Comparison of ENCODE assay signal across 8 cellular contexts in the genomic region with DNA sequence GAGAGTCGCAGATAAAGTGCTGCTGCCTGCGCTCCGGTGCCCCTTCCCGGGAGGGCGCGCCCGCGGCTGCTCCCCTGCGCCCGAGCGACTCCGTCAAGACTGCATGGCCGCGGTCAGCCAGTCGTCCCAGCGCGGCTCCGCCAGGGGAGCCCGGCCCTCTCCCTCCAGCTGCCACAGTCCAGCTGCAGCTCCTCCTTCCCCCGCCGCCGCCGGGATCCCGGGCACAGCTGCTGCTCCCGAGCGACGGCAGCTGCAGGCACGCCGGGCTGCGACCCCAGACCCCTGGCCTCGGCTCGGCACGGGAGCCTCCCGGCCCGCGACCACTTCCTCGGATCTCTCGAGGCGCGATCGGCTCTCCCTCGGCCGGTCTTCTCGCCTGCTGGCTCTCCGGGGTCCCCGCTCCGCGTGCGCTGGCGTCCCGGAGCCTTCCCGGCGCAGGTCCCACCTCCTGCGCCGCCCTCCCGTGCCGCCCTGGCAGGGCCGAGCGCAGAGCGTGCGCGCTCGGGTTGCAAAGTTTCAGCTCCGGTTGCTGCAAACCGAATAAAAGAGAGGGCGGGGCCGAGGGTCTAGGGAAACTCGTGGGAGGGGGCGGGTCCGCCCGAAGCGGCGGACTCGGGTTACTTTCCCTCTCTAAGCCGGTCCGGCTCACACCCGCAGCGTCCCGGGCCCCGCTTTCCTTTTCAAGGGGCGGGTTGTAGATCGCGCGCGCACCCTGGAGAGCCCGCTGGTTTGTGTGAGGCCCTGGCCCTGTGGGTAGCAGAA. TPM values are rescaled to one million over a fixed set of nuclear protein-coding genes. Genes with fewer than 3 reads are reported as not detected.
DNase-seq lines count a peak whose midpoint lies in the region; ATAC-seq and TF ChIP-seq lines count a peak whose summit lies in the region.

A gene (minus strand): TSS at position 542 of the 762 bp plus-strand sequence. CDS start 571 bp downstream, outside the sequence.

- ATAC-seq in HG02623 (IDR thresholded peaks at IDR 0.05; ENCODE audit: unreplicated experiment), result peak; percentile 69

- peak within 1 kb of the TSS; percentile 76 to 82 for H3K9ac ChIP-seq in liver (ENCODE audit: low read depth in 1 of 2, low read length in 2 of 2)

- no peaks in the 10 kb centered on the region for H3K36me3 ChIP-seq in liver (ENCODE audit: control insufficient read depth in 4 of 4, insufficient read depth in 3 of 4, low read depth in 1 of 4, low read length in 3 of 4)

- H3K4me3 ChIP-seq in liver (ENCODE audit: low read depth in 1 of 3, low read length in 3 of 3), result peak within 1 kb of the TSS; percentile 78 to 91 (median 81)

- under 1% methylated on average over 86 of the region's 86 CpGs for WGBS in liver

- H3K27ac ChIP-seq in liver (ENCODE audit: low read depth in 1 of 2, low read length in 2 of 2), result peak within 1 kb of the TSS; percentile 94 to 98

- H3K4me1 Mint-ChIP-seq in T-helper 1 cell treated with Interleukin-12 subunit alpha and Interleukin-12 subunit beta and Interleukin-4 antibody, amounts not matched to agents 30 μg/mL and 1 μg/mL, for 36 hours (ENCODE audit: low read depth), result peaks cover 4% of the 10 kb centered on the region

- peaks cover 58% of the 10 kb centered on the region for H3K27me3 Mint-ChIP-seq in T-helper 1 cell treated with Interleukin-12 subunit alpha and Interleukin-12 subunit beta and Interleukin-4 antibody, amounts not matched to agents 30 μg/mL and 1 μg/mL, for 36 hours (ENCODE audit: low read depth)

- no peaks in the 10 kb centered on the region for H3K36me3 Mint-ChIP-seq in T-helper 1 cell treated with Interleukin-12 subunit alpha and Interleukin-12 subunit beta and Interleukin-4 antibody, amounts not matched to agents 30 μg/mL and 1 μg/mL, for 36 hours (ENCODE audit: low read depth)

- no peaks in the 10 kb centered on the region for H3K27me3 ChIP-seq in liver (ENCODE audit: control insufficient read depth in 4 of 4, insufficient read depth in 4 of 4, low read length in 3 of 4)

- no peaks in the 10 kb centered on the region for H3K9me3 Mint-ChIP-seq in T-helper 1 cell treated with Interleukin-12 subunit alpha and Interleukin-12 subunit beta and Interleukin-4 antibody, amounts not matched to agents 30 μg/mL and 1 μg/mL, for 36 hours

- TF ChIP-seq CTCF in liver (IDR thresholded peaks at IDR 0.05; ENCODE audit: low read depth, low read length, missing input control), result peak; percentile 13

- DNase-seq in activated T-cell treated with anti-CD3 and anti-CD28 coated beads for 24 hours (ENCODE audit: low read depth) (peak; percentile 9), activated T-cell treated with anti-CD3 and anti-CD28 coated beads for 4 hours (no peak), NCI-H1105 (lab: John Stamatoyannopoulos, UW) (peak; percentile 95), ecto neural progenitor cell (ENCODE audit: low spot score) (peak; percentile 97)
- DNase-seq in stimulated activated CD4-positive, alpha-beta T cell treated with anti-CD3 and anti-CD28 coated beads, Interleukin-4, amount 100 ng/mL, for 1 hour, result peak; percentile 34

- H3K4me1 ChIP-seq in liver (ENCODE audit: control insufficient read depth in 4 of 4, insufficient read depth in 4 of 4, low read length in 3 of 4), result peaks cover 2 to 40% (median 28%) of the 10 kb centered on the region in 4 donors

- H3K4me3 Mint-ChIP-seq in T-helper 1 cell treated with Interleukin-12 subunit alpha and Interleukin-12 subunit beta and Interleukin-4 antibody, amounts not matched to agents 30 μg/mL and 1 μg/mL, for 36 hours, result peak within 1 kb of the TSS; percentile 58

- H3K27ac Mint-ChIP-seq in T-helper 1 cell treated with Interleukin-12 subunit alpha and Interleukin-12 subunit beta and Interleukin-4 antibody, amounts not matched to agents 30 μg/mL and 1 μg/mL, for 36 hours, result no peak within 1 kb of the TSS

- no peaks in the 10 kb centered on the region for H3K9me3 ChIP-seq in liver (ENCODE audit: control insufficient read depth in 4 of 4, low read length in 3 of 4)

- peak; percentile 36 to 40 for TF ChIP-seq RAD21 in liver (IDR thresholded peaks at IDR 0.05)

TF ChIP-seq in liver, 16 proteins besides CTCF, POLR2A, EP300 and RAD21:
- TF ChIP-seq, protein P1, sequence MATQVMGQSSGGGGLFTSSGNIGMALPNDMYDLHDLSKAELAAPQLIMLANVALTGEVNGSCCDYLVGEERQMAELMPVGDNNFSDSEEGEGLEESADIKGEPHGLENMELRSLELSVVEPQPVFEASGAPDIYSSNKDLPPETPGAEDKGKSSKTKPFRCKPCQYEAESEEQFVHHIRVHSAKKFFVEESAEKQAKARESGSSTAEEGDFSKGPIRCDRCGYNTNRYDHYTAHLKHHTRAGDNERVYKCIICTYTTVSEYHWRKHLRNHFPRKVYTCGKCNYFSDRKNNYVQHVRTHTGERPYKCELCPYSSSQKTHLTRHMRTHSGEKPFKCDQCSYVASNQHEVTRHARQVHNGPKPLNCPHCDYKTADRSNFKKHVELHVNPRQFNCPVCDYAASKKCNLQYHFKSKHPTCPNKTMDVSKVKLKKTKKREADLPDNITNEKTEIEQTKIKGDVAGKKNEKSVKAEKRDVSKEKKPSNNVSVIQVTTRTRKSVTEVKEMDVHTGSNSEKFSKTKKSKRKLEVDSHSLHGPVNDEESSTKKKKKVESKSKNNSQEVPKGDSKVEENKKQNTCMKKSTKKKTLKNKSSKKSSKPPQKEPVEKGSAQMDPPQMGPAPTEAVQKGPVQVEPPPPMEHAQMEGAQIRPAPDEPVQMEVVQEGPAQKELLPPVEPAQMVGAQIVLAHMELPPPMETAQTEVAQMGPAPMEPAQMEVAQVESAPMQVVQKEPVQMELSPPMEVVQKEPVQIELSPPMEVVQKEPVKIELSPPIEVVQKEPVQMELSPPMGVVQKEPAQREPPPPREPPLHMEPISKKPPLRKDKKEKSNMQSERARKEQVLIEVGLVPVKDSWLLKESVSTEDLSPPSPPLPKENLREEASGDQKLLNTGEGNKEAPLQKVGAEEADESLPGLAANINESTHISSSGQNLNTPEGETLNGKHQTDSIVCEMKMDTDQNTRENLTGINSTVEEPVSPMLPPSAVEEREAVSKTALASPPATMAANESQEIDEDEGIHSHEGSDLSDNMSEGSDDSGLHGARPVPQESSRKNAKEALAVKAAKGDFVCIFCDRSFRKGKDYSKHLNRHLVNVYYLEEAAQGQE (IDR thresholded peaks at IDR 0.05), result peak; percentile 87
- TF ChIP-seq TAF1 (conservative IDR thresholded peaks at IDR 0.05), result peak; percentile 71
- TF ChIP-seq, protein P2, sequence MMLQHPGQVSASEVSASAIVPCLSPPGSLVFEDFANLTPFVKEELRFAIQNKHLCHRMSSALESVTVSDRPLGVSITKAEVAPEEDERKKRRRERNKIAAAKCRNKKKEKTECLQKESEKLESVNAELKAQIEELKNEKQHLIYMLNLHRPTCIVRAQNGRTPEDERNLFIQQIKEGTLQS (IDR thresholded peaks at IDR 0.05), result no peak
- peak; percentile 25 for TF ChIP-seq FOXA1 (IDR thresholded peaks at IDR 0.05)
- TF ChIP-seq, protein P3, sequence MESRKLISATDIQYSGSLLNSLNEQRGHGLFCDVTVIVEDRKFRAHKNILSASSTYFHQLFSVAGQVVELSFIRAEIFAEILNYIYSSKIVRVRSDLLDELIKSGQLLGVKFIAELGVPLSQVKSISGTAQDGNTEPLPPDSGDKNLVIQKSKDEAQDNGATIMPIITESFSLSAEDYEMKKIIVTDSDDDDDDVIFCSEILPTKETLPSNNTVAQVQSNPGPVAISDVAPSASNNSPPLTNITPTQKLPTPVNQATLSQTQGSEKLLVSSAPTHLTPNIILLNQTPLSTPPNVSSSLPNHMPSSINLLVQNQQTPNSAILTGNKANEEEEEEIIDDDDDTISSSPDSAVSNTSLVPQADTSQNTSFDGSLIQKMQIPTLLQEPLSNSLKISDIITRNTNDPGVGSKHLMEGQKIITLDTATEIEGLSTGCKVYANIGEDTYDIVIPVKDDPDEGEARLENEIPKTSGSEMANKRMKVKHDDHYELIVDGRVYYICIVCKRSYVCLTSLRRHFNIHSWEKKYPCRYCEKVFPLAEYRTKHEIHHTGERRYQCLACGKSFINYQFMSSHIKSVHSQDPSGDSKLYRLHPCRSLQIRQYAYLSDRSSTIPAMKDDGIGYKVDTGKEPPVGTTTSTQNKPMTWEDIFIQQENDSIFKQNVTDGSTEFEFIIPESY (IDR thresholded peaks at IDR 0.05), result no peak
- TF ChIP-seq GABPA (IDR thresholded peaks at IDR 0.05 in 1 of 2, conservative IDR thresholded peaks at IDR 0.05 in 1 of 2), result no peak
- no peak for TF ChIP-seq FOXA2 (IDR thresholded peaks at IDR 0.05)
- peak in 1 of 2 donors; percentile 36 for TF ChIP-seq RXRA (IDR thresholded peaks at IDR 0.05)
- TF ChIP-seq JUND (IDR thresholded peaks at IDR 0.05), result peak in 1 of 2 donors; percentile 24
- peak in 1 of 2 donors; percentile 40 for TF ChIP-seq HNF4A (conservative IDR thresholded peaks at IDR 0.05)
- peak; percentile 61 for TF ChIP-seq SP1 (IDR thresholded peaks at IDR 0.05)
- peak in 1 of 2 donors; percentile 68 for TF ChIP-seq EGR1 (IDR thresholded peaks at IDR 0.05; ENCODE audit: low read depth in 2 of 2)
- TF ChIP-seq, protein P4, sequence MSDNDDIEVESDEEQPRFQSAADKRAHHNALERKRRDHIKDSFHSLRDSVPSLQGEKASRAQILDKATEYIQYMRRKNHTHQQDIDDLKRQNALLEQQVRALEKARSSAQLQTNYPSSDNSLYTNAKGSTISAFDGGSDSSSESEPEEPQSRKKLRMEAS (IDR thresholded peaks at IDR 0.05), result peak; percentile 66
- TF ChIP-seq NR2F2 (IDR thresholded peaks at IDR 0.05), result no peak
- peak; percentile 61 for TF ChIP-seq YY1 (IDR thresholded peaks at IDR 0.05)
- TF ChIP-seq HNF4G (IDR thresholded peaks at IDR 0.05), result no peak

RNA-seq across cellular contexts. Expression of the gene that starts here (rescaled TPM):
- 10 to 100 TPM in 1 of 2 donors, 1 to 10 TPM in 1; 6.4 to 22.7 TPM for total RNA-seq in liver
- polyA plus RNA-seq in liver, result 10 to 100 TPM; 12.3 to 17.7 TPM
